In genomic region chr20:5691918-5692618, GRCh38 we compare ENCODE assay signal across 8 cellular contexts. TPM values are rescaled to one million over a fixed set of nuclear protein-coding genes. Genes with fewer than 3 reads are reported as not detected.
DNase-seq lines count a peak whose midpoint lies in the region; ATAC-seq lines count a peak whose summit lies in the region.

No MANE protein-coding gene starts in this region.

- no peaks in the 10 kb centered on the region for H3K27me3 Mint-ChIP-seq in activated CD4-positive, alpha-beta T cell treated with anti-CD3 and anti-CD28 coated beads, Interleukin-2, amount 10 ng/mL, durations not matched to agents 7 days and 5 days
- H3K27me3 Mint-ChIP-seq in stimulated activated memory B cell treated with anti-CD40 and anti-IgM and Interleukin-4, amounts not matched to agents 10 μg/mL and 1 μg/mL and 100 μg/mL, for 72 hours = no peaks in the 10 kb centered on the region
- no peaks in the 10 kb centered on the region for H3K27me3 Mint-ChIP-seq in activated naive CD4-positive, alpha-beta T cell treated with anti-CD3 and anti-CD28 coated beads, Interleukin-2, amount 10 ng/mL, durations not matched to agents 7 days and 5 days

- H3K4me1 Mint-ChIP-seq in activated CD4-positive, alpha-beta T cell treated with anti-CD3 and anti-CD28 coated beads, Interleukin-2, amount 10 ng/mL, durations not matched to agents 7 days and 5 days = peaks cover 2% of the 10 kb centered on the region
- H3K4me1 Mint-ChIP-seq in stimulated activated memory B cell treated with anti-CD40 and anti-IgM and Interleukin-4, amounts not matched to agents 10 μg/mL and 1 μg/mL and 100 μg/mL, for 72 hours = peaks cover 21% of the 10 kb centered on the region
- no peaks in the 10 kb centered on the region for H3K4me1 Mint-ChIP-seq in activated naive CD4-positive, alpha-beta T cell treated with anti-CD3 and anti-CD28 coated beads, Interleukin-2, amount 10 ng/mL, durations not matched to agents 7 days and 5 days

- H3K36me3 Mint-ChIP-seq in activated CD4-positive, alpha-beta T cell treated with anti-CD3 and anti-CD28 coated beads, Interleukin-2, amount 10 ng/mL, durations not matched to agents 7 days and 5 days (ENCODE audit: low read depth) = no peaks in the 10 kb centered on the region
- no peaks in the 10 kb centered on the region for H3K36me3 Mint-ChIP-seq in stimulated activated memory B cell treated with anti-CD40 and anti-IgM and Interleukin-4, amounts not matched to agents 10 μg/mL and 1 μg/mL and 100 μg/mL, for 72 hours
- no peaks in the 10 kb centered on the region for H3K36me3 Mint-ChIP-seq in activated naive CD4-positive, alpha-beta T cell treated with anti-CD3 and anti-CD28 coated beads, Interleukin-2, amount 10 ng/mL, durations not matched to agents 7 days and 5 days

- no peak overlapping the region for H3K4me3 Mint-ChIP-seq in activated CD4-positive, alpha-beta T cell treated with anti-CD3 and anti-CD28 coated beads, Interleukin-2, amount 10 ng/mL, durations not matched to agents 7 days and 5 days
- H3K4me3 Mint-ChIP-seq in stimulated activated memory B cell treated with anti-CD40 and anti-IgM and Interleukin-4, amounts not matched to agents 10 μg/mL and 1 μg/mL and 100 μg/mL, for 72 hours = peak overlapping the region; percentile 14
- H3K4me3 Mint-ChIP-seq in activated naive CD4-positive, alpha-beta T cell treated with anti-CD3 and anti-CD28 coated beads, Interleukin-2, amount 10 ng/mL, durations not matched to agents 7 days and 5 days = no peak overlapping the region

- CTCF ChIA-PET in activated CD4-positive, alpha-beta T cell treated with anti-CD3 and anti-CD28 coated beads, Interleukin-2, amount 10 ng/mL, durations not matched to agents 7 days and 5 days (lab: Charles Lee) = no interaction called here
- CTCF ChIA-PET in activated naive CD4-positive, alpha-beta T cell treated with anti-CD3 and anti-CD28 coated beads, Interleukin-2, amount 10 ng/mL, durations not matched to agents 7 days and 5 days (lab: Charles Lee) = no interaction called here

- peaks cover 2% of the 10 kb centered on the region for H3K9me3 Mint-ChIP-seq in activated CD4-positive, alpha-beta T cell treated with anti-CD3 and anti-CD28 coated beads, Interleukin-2, amount 10 ng/mL, durations not matched to agents 7 days and 5 days
- H3K9me3 Mint-ChIP-seq in stimulated activated memory B cell treated with anti-CD40 and anti-IgM and Interleukin-4, amounts not matched to agents 10 μg/mL and 1 μg/mL and 100 μg/mL, for 72 hours = no peaks in the 10 kb centered on the region
- no peaks in the 10 kb centered on the region for H3K9me3 Mint-ChIP-seq in activated naive CD4-positive, alpha-beta T cell treated with anti-CD3 and anti-CD28 coated beads, Interleukin-2, amount 10 ng/mL, durations not matched to agents 7 days and 5 days

- H3K27ac Mint-ChIP-seq in activated CD4-positive, alpha-beta T cell treated with anti-CD3 and anti-CD28 coated beads, Interleukin-2, amount 10 ng/mL, durations not matched to agents 7 days and 5 days = peak overlapping the region; percentile 27
- peak overlapping the region; percentile 75 for H3K27ac Mint-ChIP-seq in stimulated activated memory B cell treated with anti-CD40 and anti-IgM and Interleukin-4, amounts not matched to agents 10 μg/mL and 1 μg/mL and 100 μg/mL, for 72 hours
- no peak overlapping the region for H3K27ac Mint-ChIP-seq in activated naive CD4-positive, alpha-beta T cell treated with anti-CD3 and anti-CD28 coated beads, Interleukin-2, amount 10 ng/mL, durations not matched to agents 7 days and 5 days

- ATAC-seq in HG02885 (IDR thresholded peaks at IDR 0.05; ENCODE audit: poor library complexity, unreplicated experiment) = peak; percentile 99
- ATAC-seq in stimulated activated memory B cell treated with anti-CD40 and anti-IgM and Interleukin-4, amounts not matched to agents 10 μg/mL and 1 μg/mL and 100 μg/mL, for 72 hours = peak; percentile 99

- POLR2A ChIA-PET in activated CD4-positive, alpha-beta T cell treated with anti-CD3 and anti-CD28 coated beads, Interleukin-2, amount 10 ng/mL, durations not matched to agents 7 days and 5 days (lab: Charles Lee) = no interaction called here

- DNase-seq in activated CD4-positive, alpha-beta T cell treated with anti-CD3 and anti-CD28 coated beads, Interleukin-2, amount 10 ng/mL, durations not matched to agents 7 days and 5 days = no peak
- DNase-seq in activated CD4-positive, alpha-beta T cell treated with anti-CD3 and anti-CD28 coated beads, Interleukin-2, amount 50 U/mL, for 48 hours = no peak
- DNase-seq in NCI-H2029 (lab: John Stamatoyannopoulos, UW) (peak; percentile 93), NCI-H1694 (lab: John Stamatoyannopoulos, UW) (no peak)
- DNase-seq in activated naive CD4-positive, alpha-beta T cell treated with anti-CD3 and anti-CD28 coated beads, Interleukin-2, amount 10 ng/mL, durations not matched to agents 7 days and 5 days = no peak
- DNase-seq in NK-92 treated with Interleukin-12 subunit alpha and Interleukin-12 subunit beta, amount 100 ng/mL, for 24 hours (lab: John Stamatoyannopoulos, UW) = no peak

RNA-seq across cellular contexts. Expression of gene SHLD1, which starts 58.1 kb away (rescaled TPM):
- total RNA-seq in activated CD4-positive, alpha-beta T cell treated with anti-CD3 and anti-CD28 coated beads, Interleukin-2, amount 10 ng/mL, durations not matched to agents 7 days and 5 days = 10 to 100 TPM; 12.4 to 13.8 TPM
